1 cellular context compared by ENCODE assay signal in the genomic region with DNA sequence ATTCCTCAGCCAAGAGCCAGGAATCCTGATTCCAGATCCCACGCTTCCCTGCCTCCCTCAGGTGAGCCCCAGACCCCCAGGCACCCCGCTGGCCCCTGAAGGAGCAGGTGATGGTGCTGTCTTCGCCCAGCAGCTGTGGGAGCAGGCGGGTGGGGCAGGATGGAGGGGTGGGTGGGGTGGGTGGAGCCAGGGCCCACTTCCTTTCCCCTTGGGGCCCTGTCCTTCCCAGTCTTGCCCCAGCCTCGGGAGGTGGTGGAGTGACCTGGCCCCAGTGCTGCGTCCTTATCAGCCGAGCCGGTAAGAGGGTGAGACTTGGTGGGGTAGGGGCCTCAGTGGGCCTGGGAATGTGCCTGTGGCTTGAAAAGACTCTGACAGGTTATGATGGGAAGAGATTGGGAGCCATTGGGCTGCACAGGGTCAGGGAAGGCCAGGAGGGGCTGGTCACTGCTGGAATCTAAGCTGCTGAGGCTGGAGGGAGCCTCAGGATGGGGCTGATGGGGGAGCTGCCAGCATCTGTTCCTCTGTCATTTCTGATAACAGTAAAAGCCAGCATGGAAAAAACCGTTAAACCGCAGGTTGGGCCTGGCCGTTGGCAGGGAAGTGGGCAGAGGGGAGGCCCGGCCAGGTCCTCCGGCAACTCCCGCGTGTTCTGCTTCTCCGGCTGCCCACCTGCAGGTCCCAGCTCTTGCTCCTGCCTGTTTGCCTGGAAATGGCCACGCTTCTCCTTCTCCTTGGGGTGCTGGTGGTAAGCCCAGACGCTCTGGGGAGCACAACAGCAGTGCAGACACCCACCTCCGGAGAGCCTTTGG.
TF ChIP-seq lines count a peak whose summit lies in the region.

A gene with protein sequence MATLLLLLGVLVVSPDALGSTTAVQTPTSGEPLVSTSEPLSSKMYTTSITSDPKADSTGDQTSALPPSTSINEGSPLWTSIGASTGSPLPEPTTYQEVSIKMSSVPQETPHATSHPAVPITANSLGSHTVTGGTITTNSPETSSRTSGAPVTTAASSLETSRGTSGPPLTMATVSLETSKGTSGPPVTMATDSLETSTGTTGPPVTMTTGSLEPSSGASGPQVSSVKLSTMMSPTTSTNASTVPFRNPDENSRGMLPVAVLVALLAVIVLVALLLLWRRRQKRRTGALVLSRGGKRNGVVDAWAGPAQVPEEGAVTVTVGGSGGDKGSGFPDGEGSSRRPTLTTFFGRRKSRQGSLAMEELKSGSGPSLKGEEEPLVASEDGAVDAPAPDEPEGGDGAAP (plus strand): TSS at position 228 of the 809 bp plus-strand sequence. CDS start 482 bp downstream, at position 710.

TF ChIP-seq in GM12878, 131 proteins besides CTCF, POLR2A, EP300 and RAD21 (continued from another document and continues in another):
- TF ChIP-seq, protein P1, sequence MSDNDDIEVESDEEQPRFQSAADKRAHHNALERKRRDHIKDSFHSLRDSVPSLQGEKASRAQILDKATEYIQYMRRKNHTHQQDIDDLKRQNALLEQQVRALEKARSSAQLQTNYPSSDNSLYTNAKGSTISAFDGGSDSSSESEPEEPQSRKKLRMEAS (IDR thresholded peaks at IDR 0.05; ENCODE audit: low read depth, low read length), result no peak
- no peak; the same call in 1 of the 2 replicates for TF ChIP-seq TCF12 (IDR thresholded peaks at IDR 0.05; ENCODE audit: low read depth, low read length)
- TF ChIP-seq, protein P2, sequence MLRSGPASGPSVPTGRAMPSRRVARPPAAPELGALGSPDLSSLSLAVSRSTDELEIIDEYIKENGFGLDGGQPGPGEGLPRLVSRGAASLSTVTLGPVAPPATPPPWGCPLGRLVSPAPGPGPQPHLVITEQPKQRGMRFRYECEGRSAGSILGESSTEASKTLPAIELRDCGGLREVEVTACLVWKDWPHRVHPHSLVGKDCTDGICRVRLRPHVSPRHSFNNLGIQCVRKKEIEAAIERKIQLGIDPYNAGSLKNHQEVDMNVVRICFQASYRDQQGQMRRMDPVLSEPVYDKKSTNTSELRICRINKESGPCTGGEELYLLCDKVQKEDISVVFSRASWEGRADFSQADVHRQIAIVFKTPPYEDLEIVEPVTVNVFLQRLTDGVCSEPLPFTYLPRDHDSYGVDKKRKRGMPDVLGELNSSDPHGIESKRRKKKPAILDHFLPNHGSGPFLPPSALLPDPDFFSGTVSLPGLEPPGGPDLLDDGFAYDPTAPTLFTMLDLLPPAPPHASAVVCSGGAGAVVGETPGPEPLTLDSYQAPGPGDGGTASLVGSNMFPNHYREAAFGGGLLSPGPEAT (IDR thresholded peaks at IDR 0.05; ENCODE audit: low read depth), result 0 out of 2 replicates have a peak, but pooled peaks have one; percentile 10
- peak; percentile 29; the same call in 1 of the 2 replicates for TF ChIP-seq CREM (IDR thresholded peaks at IDR 0.05; ENCODE audit: low read depth)
- TF ChIP-seq, protein P3, sequence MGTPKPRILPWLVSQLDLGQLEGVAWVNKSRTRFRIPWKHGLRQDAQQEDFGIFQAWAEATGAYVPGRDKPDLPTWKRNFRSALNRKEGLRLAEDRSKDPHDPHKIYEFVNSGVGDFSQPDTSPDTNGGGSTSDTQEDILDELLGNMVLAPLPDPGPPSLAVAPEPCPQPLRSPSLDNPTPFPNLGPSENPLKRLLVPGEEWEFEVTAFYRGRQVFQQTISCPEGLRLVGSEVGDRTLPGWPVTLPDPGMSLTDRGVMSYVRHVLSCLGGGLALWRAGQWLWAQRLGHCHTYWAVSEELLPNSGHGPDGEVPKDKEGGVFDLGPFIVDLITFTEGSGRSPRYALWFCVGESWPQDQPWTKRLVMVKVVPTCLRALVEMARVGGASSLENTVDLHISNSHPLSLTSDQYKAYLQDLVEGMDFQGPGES (IDR thresholded peaks at IDR 0.05), result no peak
- TF ChIP-seq TCF7 (IDR thresholded peaks at IDR 0.05; ENCODE audit: borderline replicate concordance), result no peak
- TF ChIP-seq, protein P4, sequence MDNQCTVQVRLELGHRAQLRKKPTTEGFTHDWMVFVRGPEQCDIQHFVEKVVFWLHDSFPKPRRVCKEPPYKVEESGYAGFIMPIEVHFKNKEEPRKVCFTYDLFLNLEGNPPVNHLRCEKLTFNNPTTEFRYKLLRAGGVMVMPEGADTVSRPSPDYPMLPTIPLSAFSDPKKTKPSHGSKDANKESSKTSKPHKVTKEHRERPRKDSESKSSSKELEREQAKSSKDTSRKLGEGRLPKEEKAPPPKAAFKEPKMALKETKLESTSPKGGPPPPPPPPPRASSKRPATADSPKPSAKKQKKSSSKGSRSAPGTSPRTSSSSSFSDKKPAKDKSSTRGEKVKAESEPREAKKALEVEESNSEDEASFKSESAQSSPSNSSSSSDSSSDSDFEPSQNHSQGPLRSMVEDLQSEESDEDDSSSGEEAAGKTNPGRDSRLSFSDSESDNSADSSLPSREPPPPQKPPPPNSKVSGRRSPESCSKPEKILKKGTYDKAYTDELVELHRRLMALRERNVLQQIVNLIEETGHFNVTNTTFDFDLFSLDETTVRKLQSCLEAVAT (IDR thresholded peaks at IDR 0.05), result peak; percentile 72; the same call in 1 of the 2 replicates
- TF ChIP-seq FOS (IDR thresholded peaks at IDR 0.05; ENCODE audit: borderline replicate concordance, extremely low read depth, insufficient read length), result no peak
- TF ChIP-seq, protein P5, sequence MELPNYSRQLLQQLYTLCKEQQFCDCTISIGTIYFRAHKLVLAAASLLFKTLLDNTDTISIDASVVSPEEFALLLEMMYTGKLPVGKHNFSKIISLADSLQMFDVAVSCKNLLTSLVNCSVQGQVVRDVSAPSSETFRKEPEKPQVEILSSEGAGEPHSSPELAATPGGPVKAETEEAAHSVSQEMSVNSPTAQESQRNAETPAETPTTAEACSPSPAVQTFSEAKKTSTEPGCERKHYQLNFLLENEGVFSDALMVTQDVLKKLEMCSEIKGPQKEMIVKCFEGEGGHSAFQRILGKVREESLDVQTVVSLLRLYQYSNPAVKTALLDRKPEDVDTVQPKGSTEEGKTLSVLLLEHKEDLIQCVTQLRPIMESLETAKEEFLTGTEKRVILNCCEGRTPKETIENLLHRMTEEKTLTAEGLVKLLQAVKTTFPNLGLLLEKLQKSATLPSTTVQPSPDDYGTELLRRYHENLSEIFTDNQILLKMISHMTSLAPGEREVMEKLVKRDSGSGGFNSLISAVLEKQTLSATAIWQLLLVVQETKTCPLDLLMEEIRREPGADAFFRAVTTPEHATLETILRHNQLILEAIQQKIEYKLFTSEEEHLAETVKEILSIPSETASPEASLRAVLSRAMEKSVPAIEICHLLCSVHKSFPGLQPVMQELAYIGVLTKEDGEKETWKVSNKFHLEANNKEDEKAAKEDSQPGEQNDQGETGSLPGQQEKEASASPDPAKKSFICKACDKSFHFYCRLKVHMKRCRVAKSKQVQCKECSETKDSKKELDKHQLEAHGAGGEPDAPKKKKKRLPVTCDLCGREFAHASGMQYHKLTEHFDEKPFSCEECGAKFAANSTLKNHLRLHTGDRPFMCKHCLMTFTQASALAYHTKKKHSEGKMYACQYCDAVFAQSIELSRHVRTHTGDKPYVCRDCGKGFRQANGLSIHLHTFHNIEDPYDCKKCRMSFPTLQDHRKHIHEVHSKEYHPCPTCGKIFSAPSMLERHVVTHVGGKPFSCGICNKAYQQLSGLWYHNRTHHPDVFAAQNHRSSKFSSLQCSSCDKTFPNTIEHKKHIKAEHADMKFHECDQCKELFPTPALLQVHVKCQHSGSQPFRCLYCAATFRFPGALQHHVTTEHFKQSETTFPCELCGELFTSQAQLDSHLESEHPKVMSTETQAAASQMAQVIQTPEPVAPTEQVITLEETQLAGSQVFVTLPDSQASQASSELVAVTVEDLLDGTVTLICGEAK (IDR thresholded peaks at IDR 0.05; ENCODE audit: borderline replicate concordance), result no peak
- TF ChIP-seq, protein P6, sequence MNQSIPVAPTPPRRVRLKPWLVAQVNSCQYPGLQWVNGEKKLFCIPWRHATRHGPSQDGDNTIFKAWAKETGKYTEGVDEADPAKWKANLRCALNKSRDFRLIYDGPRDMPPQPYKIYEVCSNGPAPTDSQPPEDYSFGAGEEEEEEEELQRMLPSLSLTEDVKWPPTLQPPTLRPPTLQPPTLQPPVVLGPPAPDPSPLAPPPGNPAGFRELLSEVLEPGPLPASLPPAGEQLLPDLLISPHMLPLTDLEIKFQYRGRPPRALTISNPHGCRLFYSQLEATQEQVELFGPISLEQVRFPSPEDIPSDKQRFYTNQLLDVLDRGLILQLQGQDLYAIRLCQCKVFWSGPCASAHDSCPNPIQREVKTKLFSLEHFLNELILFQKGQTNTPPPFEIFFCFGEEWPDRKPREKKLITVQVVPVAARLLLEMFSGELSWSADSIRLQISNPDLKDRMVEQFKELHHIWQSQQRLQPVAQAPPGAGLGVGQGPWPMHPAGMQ (IDR thresholded peaks at IDR 0.05; ENCODE audit: borderline replicate concordance), result no peak
- TF ChIP-seq, protein P7, sequence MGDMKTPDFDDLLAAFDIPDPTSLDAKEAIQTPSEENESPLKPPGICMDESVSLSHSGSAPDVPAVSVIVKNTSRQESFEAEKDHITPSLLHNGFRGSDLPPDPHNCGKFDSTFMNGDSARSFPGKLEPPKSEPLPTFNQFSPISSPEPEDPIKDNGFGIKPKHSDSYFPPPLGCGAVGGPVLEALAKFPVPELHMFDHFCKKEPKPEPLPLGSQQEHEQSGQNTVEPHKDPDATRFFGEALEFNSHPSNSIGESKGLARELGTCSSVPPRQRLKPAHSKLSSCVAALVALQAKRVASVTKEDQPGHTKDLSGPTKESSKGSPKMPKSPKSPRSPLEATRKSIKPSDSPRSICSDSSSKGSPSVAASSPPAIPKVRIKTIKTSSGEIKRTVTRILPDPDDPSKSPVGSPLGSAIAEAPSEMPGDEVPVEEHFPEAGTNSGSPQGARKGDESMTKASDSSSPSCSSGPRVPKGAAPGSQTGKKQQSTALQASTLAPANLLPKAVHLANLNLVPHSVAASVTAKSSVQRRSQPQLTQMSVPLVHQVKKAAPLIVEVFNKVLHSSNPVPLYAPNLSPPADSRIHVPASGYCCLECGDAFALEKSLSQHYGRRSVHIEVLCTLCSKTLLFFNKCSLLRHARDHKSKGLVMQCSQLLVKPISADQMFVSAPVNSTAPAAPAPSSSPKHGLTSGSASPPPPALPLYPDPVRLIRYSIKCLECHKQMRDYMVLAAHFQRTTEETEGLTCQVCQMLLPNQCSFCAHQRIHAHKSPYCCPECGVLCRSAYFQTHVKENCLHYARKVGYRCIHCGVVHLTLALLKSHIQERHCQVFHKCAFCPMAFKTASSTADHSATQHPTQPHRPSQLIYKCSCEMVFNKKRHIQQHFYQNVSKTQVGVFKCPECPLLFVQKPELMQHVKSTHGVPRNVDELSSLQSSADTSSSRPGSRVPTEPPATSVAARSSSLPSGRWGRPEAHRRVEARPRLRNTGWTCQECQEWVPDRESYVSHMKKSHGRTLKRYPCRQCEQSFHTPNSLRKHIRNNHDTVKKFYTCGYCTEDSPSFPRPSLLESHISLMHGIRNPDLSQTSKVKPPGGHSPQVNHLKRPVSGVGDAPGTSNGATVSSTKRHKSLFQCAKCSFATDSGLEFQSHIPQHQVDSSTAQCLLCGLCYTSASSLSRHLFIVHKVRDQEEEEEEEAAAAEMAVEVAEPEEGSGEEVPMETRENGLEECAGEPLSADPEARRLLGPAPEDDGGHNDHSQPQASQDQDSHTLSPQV (IDR thresholded peaks at IDR 0.05), result no peak
- no peak for TF ChIP-seq BMI1 (IDR thresholded peaks at IDR 0.05; ENCODE audit: borderline replicate concordance)
- TF ChIP-seq, protein P8, sequence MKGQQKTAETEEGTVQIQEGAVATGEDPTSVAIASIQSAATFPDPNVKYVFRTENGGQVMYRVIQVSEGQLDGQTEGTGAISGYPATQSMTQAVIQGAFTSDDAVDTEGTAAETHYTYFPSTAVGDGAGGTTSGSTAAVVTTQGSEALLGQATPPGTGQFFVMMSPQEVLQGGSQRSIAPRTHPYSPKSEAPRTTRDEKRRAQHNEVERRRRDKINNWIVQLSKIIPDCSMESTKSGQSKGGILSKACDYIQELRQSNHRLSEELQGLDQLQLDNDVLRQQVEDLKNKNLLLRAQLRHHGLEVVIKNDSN (IDR thresholded peaks at IDR 0.05; ENCODE audit: borderline replicate concordance, extremely low read length, insufficient read depth, low read depth, low read length), result no peak
- TF ChIP-seq NR2C2 (IDR thresholded peaks at IDR 0.05; ENCODE audit: borderline replicate concordance, control insufficient read depth, insufficient read length, low read depth), result no peak
- TF ChIP-seq TAF1 (IDR thresholded peaks at IDR 0.05; ENCODE audit: borderline replicate concordance, low read depth, low read length), result peak; percentile 84
- no peak for TF ChIP-seq BCL11A (IDR thresholded peaks at IDR 0.05; ENCODE audit: low read depth, low read length)
- TF ChIP-seq ZNF384 (IDR thresholded peaks at IDR 0.05; ENCODE audit: borderline replicate concordance, low read depth, low read length), result no peak
- TF ChIP-seq, protein P9, sequence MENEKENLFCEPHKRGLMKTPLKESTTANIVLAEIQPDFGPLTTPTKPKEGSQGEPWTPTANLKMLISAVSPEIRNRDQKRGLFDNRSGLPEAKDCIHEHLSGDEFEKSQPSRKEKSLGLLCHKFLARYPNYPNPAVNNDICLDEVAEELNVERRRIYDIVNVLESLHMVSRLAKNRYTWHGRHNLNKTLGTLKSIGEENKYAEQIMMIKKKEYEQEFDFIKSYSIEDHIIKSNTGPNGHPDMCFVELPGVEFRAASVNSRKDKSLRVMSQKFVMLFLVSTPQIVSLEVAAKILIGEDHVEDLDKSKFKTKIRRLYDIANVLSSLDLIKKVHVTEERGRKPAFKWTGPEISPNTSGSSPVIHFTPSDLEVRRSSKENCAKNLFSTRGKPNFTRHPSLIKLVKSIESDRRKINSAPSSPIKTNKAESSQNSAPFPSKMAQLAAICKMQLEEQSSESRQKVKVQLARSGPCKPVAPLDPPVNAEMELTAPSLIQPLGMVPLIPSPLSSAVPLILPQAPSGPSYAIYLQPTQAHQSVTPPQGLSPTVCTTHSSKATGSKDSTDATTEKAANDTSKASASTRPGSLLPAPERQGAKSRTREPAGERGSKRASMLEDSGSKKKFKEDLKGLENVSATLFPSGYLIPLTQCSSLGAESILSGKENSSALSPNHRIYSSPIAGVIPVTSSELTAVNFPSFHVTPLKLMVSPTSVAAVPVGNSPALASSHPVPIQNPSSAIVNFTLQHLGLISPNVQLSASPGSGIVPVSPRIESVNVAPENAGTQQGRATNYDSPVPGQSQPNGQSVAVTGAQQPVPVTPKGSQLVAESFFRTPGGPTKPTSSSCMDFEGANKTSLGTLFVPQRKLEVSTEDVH (IDR thresholded peaks at IDR 0.05; ENCODE audit: low read depth, partially characterized antibody), result no peak
- TF ChIP-seq SMARCA5 (IDR thresholded peaks at IDR 0.05), result peak; percentile 58; the same call in 1 of the 2 replicates
- TF ChIP-seq ZNF622 (IDR thresholded peaks at IDR 0.05), result no peak
- no peak for TF ChIP-seq BRCA1 (IDR thresholded peaks at IDR 0.05; ENCODE audit: low read depth, low read length)
